15 cellular contexts compared by ENCODE assay signal in the genomic region with DNA sequence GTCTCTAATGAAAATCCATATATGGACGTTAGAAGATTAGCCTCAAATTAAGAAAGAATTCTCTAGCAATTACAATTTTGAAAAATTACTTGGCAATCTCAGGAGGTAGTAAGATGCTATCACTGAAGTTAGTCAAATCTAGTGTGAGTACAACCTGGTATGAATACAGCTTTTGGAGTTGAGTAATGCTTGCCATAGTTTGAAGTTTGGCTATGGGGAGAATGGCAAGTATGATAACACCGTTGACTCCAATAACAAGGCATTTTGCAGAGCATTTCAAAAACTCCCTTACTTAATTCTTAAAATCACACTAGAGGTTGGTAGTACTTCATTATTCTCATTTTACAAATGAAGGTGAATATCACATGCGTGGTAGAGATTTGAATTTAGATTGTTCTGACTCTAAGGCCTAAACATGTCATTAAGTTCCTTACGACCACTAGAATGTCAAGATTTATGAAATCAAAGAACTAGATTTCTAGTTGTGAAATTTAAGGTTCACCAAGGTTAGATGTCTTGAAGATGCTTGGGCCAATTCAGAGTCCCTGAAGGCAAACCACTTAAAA.
"Had no signal": no experiment of that assay in that cellular context is flagged by ENCODE, and none has a peak within 500 bp of the region (broad histone marks: within the 10 kb centered on the region; RNA-seq: fewer than 3 reads in every experiment).

No MANE protein-coding gene starts in this region.

- H3K36me3 Mint-ChIP-seq: brain had no signal

- H3K27ac Mint-ChIP-seq: activated B cell treated with CpG ODN at 0.5 μM for 24 hours; brain; dendritic cell treated with granulocyte-macrophage colony-stimulating factor and Interleukin-4, amounts not matched to agents 40 ng/mL and 50 ng/mL, for 4 days had no signal

- H3K9me3 Mint-ChIP-seq: activated B cell treated with CpG ODN at 0.5 μM for 24 hours; brain; dendritic cell treated with granulocyte-macrophage colony-stimulating factor and Interleukin-4, amounts not matched to agents 40 ng/mL and 50 ng/mL, for 4 days; nephron had no signal

- H3K4me3 Mint-ChIP-seq: activated B cell treated with CpG ODN at 0.5 μM for 24 hours; brain; dendritic cell treated with granulocyte-macrophage colony-stimulating factor and Interleukin-4, amounts not matched to agents 40 ng/mL and 50 ng/mL, for 4 days; nephron had no signal

- H3K27me3 Mint-ChIP-seq: activated B cell treated with CpG ODN at 0.5 μM for 24 hours; brain; dendritic cell treated with granulocyte-macrophage colony-stimulating factor and Interleukin-4, amounts not matched to agents 40 ng/mL and 50 ng/mL, for 4 days had no signal

- H3K4me1 Mint-ChIP-seq: activated B cell treated with CpG ODN at 0.5 μM for 24 hours had no signal

- DNase-seq: activated B cell treated with CpG ODN at 0.5 μM for 24 hours; aorta; effector CD4-positive, alpha-beta T cell; heart right ventricle; islet precursor cell; left cardiac atrium; midbrain; ovary; SHP77; spleen; T-helper 9 cell; tibial artery had no signal
